In genomic region chr7:32068411-32068905, GRCh38 we compare ENCODE assay signal across 20 cellular contexts. TPM values are rescaled to one million over a fixed set of nuclear protein-coding genes. Genes with fewer than 3 reads are reported as not detected.
DNase-seq lines count a peak whose midpoint lies in the region; ATAC-seq and TF ChIP-seq lines count a peak whose summit lies in the region.
"Had no signal": no experiment of that assay in that cellular context is flagged by ENCODE, and none has a peak within 500 bp of the region (broad histone marks: within the 10 kb centered on the region; RNA-seq: fewer than 3 reads in every experiment).

No MANE protein-coding gene starts in this region.

- H2AFZ ChIP-seq in KMS-11 (ENCODE audit: low read depth) = no peak overlapping the region

- H4K20me1 ChIP-seq in KMS-11 (ENCODE audit: insufficient read depth) = no peaks in the 10 kb centered on the region

- DNase-seq in NCI-H1105 treated with DMSO at 0.1 percent for 48 hours (lab: John Stamatoyannopoulos, UW) (peak; percentile 31), NCI-H1105 (lab: John Stamatoyannopoulos, UW) (no peak), dorsolateral prefrontal cortex (no peak), stomach (no peak), DMS79 (lab: John Stamatoyannopoulos, UW) (no peak), NAMALWA (ENCODE audit: low spot score) (no peak)
- no peak for DNase-seq in activated naive CD4-positive, alpha-beta T cell treated with anti-CD3 and anti-CD28 coated beads, Interleukin-2, amount 50 U/mL, for 72 hours (ENCODE audit: low spot score in 2 of 2)
- DNase-seq: activated CD4-positive, alpha-beta T cell treated with anti-CD3 and anti-CD28 coated beads for 36 hours; activated CD8-positive, alpha-beta memory T cell treated with anti-CD3 and anti-CD28 coated beads, Interleukin-2, amount 50 U/mL, for 48 hours; activated naive CD4-positive, alpha-beta T cell treated with Interleukin-2 at 50 U/mL for 16 hours; CD8-positive, alpha-beta T cell; effector memory CD8-positive, alpha-beta T cell; natural killer cell; right lobe of liver; stimulated activated CD4-positive, alpha-beta T cell treated with anti-CD3 and anti-CD28 coated beads, Interleukin-2, amount 100 ng/mL, for 48 hours; T1000 had no signal

- intact Hi-C loops in dorsolateral prefrontal cortex (cut with DNase I) (loop anchor here (5.0 to 10.0 kb wide), 2 partner anchors 284 to 286 kb away; no protein-coding TSS in a partner anchor), stomach (cut with DNase I; ENCODE audit: low total_unique reads) (no loop called here)

- H3K79me2 ChIP-seq in KMS-11 (ENCODE audit: insufficient read depth, low read depth) = no peaks in the 10 kb centered on the region

- peaks cover 8 to 9% of the 10 kb centered on the region in 2 donors for H3K36me3 Mint-ChIP-seq in activated naive CD4-positive, alpha-beta T cell treated with anti-CD3 and anti-CD28 coated beads, Interleukin-2, amount 50 U/mL, for 72 hours
- H3K36me3 Mint-ChIP-seq: CD8-positive, alpha-beta T cell; natural killer cell had no signal

- peaks cover 0 to 4% of the 10 kb centered on the region in 2 donors for H3K9me3 Mint-ChIP-seq in activated naive CD4-positive, alpha-beta T cell treated with anti-CD3 and anti-CD28 coated beads, Interleukin-2, amount 50 U/mL, for 72 hours
- H3K9me3 Mint-ChIP-seq: CD8-positive, alpha-beta T cell; natural killer cell had no signal

- TF ChIP-seq EP300 in stomach (IDR thresholded peaks at IDR 0.05) = no peak

- H3K27ac Mint-ChIP-seq in activated naive CD4-positive, alpha-beta T cell treated with anti-CD3 and anti-CD28 coated beads, Interleukin-2, amount 50 U/mL, for 72 hours = no peak overlapping the region
- H3K27ac Mint-ChIP-seq: activated CD4-positive, alpha-beta T cell treated with anti-CD3 and anti-CD28 coated beads for 36 hours; CD8-positive, alpha-beta T cell; effector memory CD8-positive, alpha-beta T cell; natural killer cell had no signal

- no peaks in the 10 kb centered on the region for H3K9me3 ChIP-seq in stomach
- H3K9me3 ChIP-seq: right lobe of liver, tibial nerve had no signal

- H3K4me3 ChIP-seq in KMS-11 (IDR thresholded peaks at IDR 0.05; ENCODE audit: insufficient read depth, low read depth, low read length) = no peak overlapping the region
- H3K4me3 ChIP-seq in dorsolateral prefrontal cortex = peak overlapping the region; percentile 45 to 84 (median 70)
- H3K4me3 ChIP-seq in stomach = peak overlapping the region in 3 of 4 donors; percentile 49 to 66 (median 57)
- H3K4me3 ChIP-seq: right lobe of liver, tibial nerve had no signal

- 43 to 60% (median 45%) methylated on average over 6 of the region's 6 CpGs for WGBS in stomach, 5 donors

- H3K4me1 ChIP-seq in KMS-11 (ENCODE audit: low read depth, poor library complexity, severe bottlenecking) (peaks cover 11% of the 10 kb centered on the region), stomach (peaks cover 0 to 24% (median 14%) of the 10 kb centered on the region in 4 donors)
- H3K4me1 ChIP-seq: right lobe of liver had no signal

- no peak for TF ChIP-seq CTCF in KMS-11 (conservative IDR thresholded peaks at IDR 0.05; ENCODE audit: low read depth, low read length)
- no peak for TF ChIP-seq CTCF in dorsolateral prefrontal cortex (IDR thresholded peaks at IDR 0.05 in 54 of 56, conservative IDR thresholded peaks at IDR 0.05 in 2 of 56; ENCODE audit: low read depth in 1 of 56, partially characterized antibody in 56 of 56)
- TF ChIP-seq CTCF in stomach (IDR thresholded peaks at IDR 0.05) = no peak

- H3K27ac ChIP-seq in KMS-11 (no peak overlapping the region), dorsolateral prefrontal cortex (peak overlapping the region in 57 of 59 donors; percentile 3 to 100 (median 95)), stomach (peak overlapping the region in 1 of 5 donors; percentile 35)
- H3K27ac ChIP-seq: 22Rv1, right lobe of liver, tibial nerve had no signal

- no peak for ATAC-seq in activated naive CD4-positive, alpha-beta T cell treated with anti-CD3 and anti-CD28 coated beads, Interleukin-2, amount 50 U/mL, for 72 hours
- ATAC-seq: activated CD4-positive, alpha-beta T cell treated with anti-CD3 and anti-CD28 coated beads for 36 hours; CD8-positive, alpha-beta T cell; effector memory CD8-positive, alpha-beta T cell; natural killer cell; right lobe of liver had no signal

- peak overlapping the region; percentile 1; the same call in 1 of the 2 replicates for H3K4me2 ChIP-seq in KMS-11

- H3K27me3 ChIP-seq in KMS-11 (ENCODE audit: insufficient read depth, low read depth) = no peaks in the 10 kb centered on the region
- peaks cover 0 to 29% (median 0%) of the 10 kb centered on the region in 45 donors for H3K27me3 ChIP-seq in dorsolateral prefrontal cortex
- H3K27me3 ChIP-seq in stomach = peaks cover 0 to 35% (median 15%) of the 10 kb centered on the region in 3 donors
- H3K27me3 ChIP-seq: right lobe of liver had no signal

- no peak for TF ChIP-seq POLR2A in stomach (IDR thresholded peaks at IDR 0.05)

- H3K9ac ChIP-seq in KMS-11 = no peak overlapping the region

- H3K36me3 ChIP-seq in KMS-11 (ENCODE audit: insufficient read depth) (no peaks in the 10 kb centered on the region), stomach (no peaks in the 10 kb centered on the region)
- H3K36me3 ChIP-seq: right lobe of liver, tibial nerve had no signal

RNA-seq across cellular contexts. Expression of gene PDE1C, which starts 1.7 kb away (rescaled TPM):
- total RNA-seq in dorsolateral prefrontal cortex (100 to 1,000 TPM in 28 of 120 experiments, 10 to 100 TPM in 92; 32.4 to 247 (median 78.1) TPM), stomach (10 to 100 TPM in 2 of 5 donors, 1 to 10 TPM in 3; 4.9 to 54.2 (median 7.6) TPM)
- polyA plus RNA-seq in stomach = 1 to 10 TPM; 2.9 to 5.3 (median 4.1) TPM
- total RNA-seq in activated naive CD4-positive, alpha-beta T cell treated with anti-CD3 and anti-CD28 coated beads, Interleukin-2, amount 50 U/mL, for 72 hours = not detected
- total RNA-seq: activated CD4-positive, alpha-beta T cell treated with anti-CD3 and anti-CD28 coated beads for 36 hours; bronchial epithelial cell; CD8-positive, alpha-beta T cell; natural killer cell had no signal

Comparison
In these comparisons a context has a peak if more than half of its experiments do, and no peak if none do; other contexts are left out.
1. RNA of gene PDE1C, which starts 1.7 kb away (total RNA-seq): 32.4 to 247 TPM in dorsolateral prefrontal cortex and 4.9 to 54.2 TPM in stomach; not detected in activated naive CD4-positive, alpha-beta T cell treated with anti-CD3 and anti-CD28 coated beads, Interleukin-2, amount 50 U/mL, for 72 hours; every median in the first group is over 4 times any median in the second.